8 cellular contexts compared by ENCODE assay signal in the genomic region with DNA sequence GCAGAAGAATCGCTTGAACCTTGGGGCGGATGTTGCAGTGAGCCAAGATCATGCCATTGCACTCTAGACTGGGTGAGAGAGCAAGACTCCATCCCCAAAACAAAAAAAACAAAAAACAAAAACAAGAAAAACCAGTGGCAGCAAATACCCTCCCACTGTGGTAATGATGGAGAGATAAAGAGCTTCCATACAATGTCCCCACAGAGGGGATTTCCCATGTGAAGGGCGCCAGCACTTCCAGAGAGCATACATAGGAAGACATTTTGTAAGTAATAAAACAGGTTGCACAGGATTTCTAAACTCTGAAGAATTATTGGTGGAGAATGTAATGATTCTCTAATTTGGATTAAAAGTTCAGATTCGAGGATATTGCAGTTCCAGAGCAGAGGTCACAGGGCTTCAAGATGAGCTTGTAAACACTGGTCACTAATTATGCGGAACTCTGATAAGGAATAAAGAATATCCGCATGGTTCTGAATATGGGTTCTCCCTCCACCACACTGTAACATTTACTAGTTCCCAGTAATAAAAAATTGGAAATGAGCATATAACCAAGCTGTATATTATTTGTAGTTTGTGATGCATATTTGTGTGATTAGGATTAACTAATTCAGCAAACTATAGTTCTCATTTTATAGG.
"Had no signal": no experiment of that assay in that cellular context is flagged by ENCODE, and none has a peak within 500 bp of the region (broad histone marks: within the 10 kb centered on the region; RNA-seq: fewer than 3 reads in every experiment).

No MANE protein-coding gene starts in this region.

- H3K27ac ChIP-seq: GM23248, HL-60 had no signal

- H3K4me1 ChIP-seq: HAP-1 had no signal

- FAIRE-seq: HepG2 had no signal

- DNase-seq: GM23248, GOT3, H7, HFFc6 had no signal

- H2AFZ ChIP-seq: GM23248 had no signal

- H3K9me3 ChIP-seq: HAP-1 had no signal

- H3K36me3 ChIP-seq: HAP-1 had no signal

- H3K4me3 ChIP-seq: GM23248, HAP-1 had no signal

- ATAC-seq: HCT116, HepG2 had no signal
